Comparison of ENCODE assay signal across 1 cellular context in the genomic region with DNA sequence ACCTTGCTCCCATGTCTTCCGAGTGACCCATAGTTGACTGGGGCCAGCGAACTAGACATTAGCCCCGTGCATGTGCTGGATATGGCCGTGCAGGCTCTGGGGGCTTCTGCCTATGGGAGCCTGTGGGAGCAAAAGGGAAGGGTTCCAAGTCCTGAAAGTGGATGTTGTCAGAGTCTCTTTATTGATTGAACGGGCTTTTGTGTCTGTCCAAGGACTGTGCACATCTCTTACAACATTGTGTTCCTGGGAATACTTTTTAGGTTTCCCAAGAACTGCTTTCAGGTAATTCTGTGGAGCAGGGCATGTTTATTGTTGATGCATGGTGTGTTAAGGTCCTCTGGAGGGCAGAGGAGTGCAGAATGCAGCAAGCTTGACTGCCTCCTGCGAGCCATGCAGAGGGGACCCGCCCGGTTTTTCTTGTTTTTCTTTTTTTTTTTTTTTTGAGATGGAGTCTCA.
A peak's percentile ranks its signal among the peaks of the same experiment; 100 is the strongest.
TF ChIP-seq lines count a peak whose summit lies in the region.

No MANE protein-coding gene starts in this region.

TF ChIP-seq in HepG2, 621 proteins besides CTCF, POLR2A, EP300 and RAD21 (continued from another document):
- TF ChIP-seq, protein P1, sequence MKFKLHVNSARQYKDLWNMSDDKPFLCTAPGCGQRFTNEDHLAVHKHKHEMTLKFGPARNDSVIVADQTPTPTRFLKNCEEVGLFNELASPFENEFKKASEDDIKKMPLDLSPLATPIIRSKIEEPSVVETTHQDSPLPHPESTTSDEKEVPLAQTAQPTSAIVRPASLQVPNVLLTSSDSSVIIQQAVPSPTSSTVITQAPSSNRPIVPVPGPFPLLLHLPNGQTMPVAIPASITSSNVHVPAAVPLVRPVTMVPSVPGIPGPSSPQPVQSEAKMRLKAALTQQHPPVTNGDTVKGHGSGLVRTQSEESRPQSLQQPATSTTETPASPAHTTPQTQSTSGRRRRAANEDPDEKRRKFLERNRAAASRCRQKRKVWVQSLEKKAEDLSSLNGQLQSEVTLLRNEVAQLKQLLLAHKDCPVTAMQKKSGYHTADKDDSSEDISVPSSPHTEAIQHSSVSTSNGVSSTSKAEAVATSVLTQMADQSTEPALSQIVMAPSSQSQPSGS (CRISPR knock-in tag; IDR thresholded peaks at IDR 0.05), result no peak
- TF ChIP-seq POLR2G (IDR thresholded peaks at IDR 0.05; ENCODE audit: low read depth, low read length) (no peak), ZNF607 (CRISPR knock-in tag; IDR thresholded peaks at IDR 0.05; ENCODE audit: borderline replicate concordance) (no peak), KLF13 (CRISPR knock-in tag; IDR thresholded peaks at IDR 0.05) (no peak), HHEX (CRISPR knock-in tag; IDR thresholded peaks at IDR 0.05) (peak; percentile 23; the same call in 1 of the 2 replicates), ZNF841 (CRISPR knock-in tag; IDR thresholded peaks at IDR 0.05; ENCODE audit: borderline replicate concordance) (no peak), ZFX (CRISPR knock-in tag; IDR thresholded peaks at IDR 0.05; ENCODE audit: low read depth) (no peak), ZNF274 (CRISPR knock-in tag; IDR thresholded peaks at IDR 0.05) (no peak), ZNF614 (CRISPR knock-in tag; IDR thresholded peaks at IDR 0.05; ENCODE audit: borderline replicate concordance) (no peak), MTF1 (CRISPR knock-in tag; IDR thresholded peaks at IDR 0.05) (no peak), REL (CRISPR knock-in tag; conservative IDR thresholded peaks at IDR 0.05) (no peak), ELF1 (CRISPR knock-in tag; IDR thresholded peaks at IDR 0.05) (no peak), HDAC1 (CRISPR knock-in tag; IDR thresholded peaks at IDR 0.05) (0 out of 2 replicates have a peak, but pooled peaks have one; percentile 18), CEBPG (CRISPR knock-in tag; IDR thresholded peaks at IDR 0.05) (peak; percentile 36), ZNF644 (CRISPR knock-in tag; IDR thresholded peaks at IDR 0.05; ENCODE audit: low read depth) (no peak), MATR3 (CRISPR knock-in tag; IDR thresholded peaks at IDR 0.05) (no peak), FOSL1 (CRISPR knock-in tag; IDR thresholded peaks at IDR 0.05; ENCODE audit: borderline replicate concordance) (no peak), SP2 (CRISPR knock-in tag; IDR thresholded peaks at IDR 0.05) (no peak), GTF3A (CRISPR knock-in tag; conservative IDR thresholded peaks at IDR 0.05) (no peak), FLYWCH1 (CRISPR knock-in tag; IDR thresholded peaks at IDR 0.05) (no peak), CREM (IDR thresholded peaks at IDR 0.05) (peak; percentile 57; the same call in 1 of the 2 replicates), CREM (CRISPR knock-in tag; IDR thresholded peaks at IDR 0.05) (no peak), ETV6 (CRISPR knock-in tag; conservative IDR thresholded peaks at IDR 0.05) (no peak), ZNF781 (CRISPR knock-in tag; IDR thresholded peaks at IDR 0.05; ENCODE audit: borderline replicate concordance, not compliant biosample characterization) (no peak), TMF1 (CRISPR knock-in tag; IDR thresholded peaks at IDR 0.05; ENCODE audit: low read depth) (no peak), ZNF138 (CRISPR knock-in tag; IDR thresholded peaks at IDR 0.05; ENCODE audit: low read depth) (no peak), ZNF292 (CRISPR knock-in tag; IDR thresholded peaks at IDR 0.05; ENCODE audit: borderline replicate concordance, low read depth) (no peak), PAF1 (CRISPR knock-in tag; IDR thresholded peaks at IDR 0.05) (no peak), ZNF570 (CRISPR knock-in tag; IDR thresholded peaks at IDR 0.05; ENCODE audit: borderline replicate concordance) (no peak)
- TF ChIP-seq, protein P2, sequence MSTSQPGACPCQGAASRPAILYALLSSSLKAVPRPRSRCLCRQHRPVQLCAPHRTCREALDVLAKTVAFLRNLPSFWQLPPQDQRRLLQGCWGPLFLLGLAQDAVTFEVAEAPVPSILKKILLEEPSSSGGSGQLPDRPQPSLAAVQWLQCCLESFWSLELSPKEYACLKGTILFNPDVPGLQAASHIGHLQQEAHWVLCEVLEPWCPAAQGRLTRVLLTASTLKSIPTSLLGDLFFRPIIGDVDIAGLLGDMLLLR (CRISPR knock-in tag; IDR thresholded peaks at IDR 0.05), result no peak
- TF ChIP-seq, protein P3, sequence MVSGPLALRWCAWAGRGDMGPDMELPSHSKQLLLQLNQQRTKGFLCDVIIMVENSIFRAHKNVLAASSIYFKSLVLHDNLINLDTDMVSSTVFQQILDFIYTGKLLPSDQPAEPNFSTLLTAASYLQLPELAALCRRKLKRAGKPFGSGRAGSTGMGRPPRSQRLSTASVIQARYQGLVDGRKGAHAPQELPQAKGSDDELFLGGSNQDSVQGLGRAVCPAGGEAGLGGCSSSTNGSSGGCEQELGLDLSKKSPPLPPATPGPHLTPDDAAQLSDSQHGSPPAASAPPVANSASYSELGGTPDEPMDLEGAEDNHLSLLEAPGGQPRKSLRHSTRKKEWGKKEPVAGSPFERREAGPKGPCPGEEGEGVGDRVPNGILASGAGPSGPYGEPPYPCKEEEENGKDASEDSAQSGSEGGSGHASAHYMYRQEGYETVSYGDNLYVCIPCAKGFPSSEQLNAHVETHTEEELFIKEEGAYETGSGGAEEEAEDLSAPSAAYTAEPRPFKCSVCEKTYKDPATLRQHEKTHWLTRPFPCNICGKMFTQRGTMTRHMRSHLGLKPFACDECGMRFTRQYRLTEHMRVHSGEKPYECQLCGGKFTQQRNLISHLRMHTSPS (CRISPR knock-in tag; IDR thresholded peaks at IDR 0.05; ENCODE audit: low read depth), result no peak
- TF ChIP-seq, protein P4, sequence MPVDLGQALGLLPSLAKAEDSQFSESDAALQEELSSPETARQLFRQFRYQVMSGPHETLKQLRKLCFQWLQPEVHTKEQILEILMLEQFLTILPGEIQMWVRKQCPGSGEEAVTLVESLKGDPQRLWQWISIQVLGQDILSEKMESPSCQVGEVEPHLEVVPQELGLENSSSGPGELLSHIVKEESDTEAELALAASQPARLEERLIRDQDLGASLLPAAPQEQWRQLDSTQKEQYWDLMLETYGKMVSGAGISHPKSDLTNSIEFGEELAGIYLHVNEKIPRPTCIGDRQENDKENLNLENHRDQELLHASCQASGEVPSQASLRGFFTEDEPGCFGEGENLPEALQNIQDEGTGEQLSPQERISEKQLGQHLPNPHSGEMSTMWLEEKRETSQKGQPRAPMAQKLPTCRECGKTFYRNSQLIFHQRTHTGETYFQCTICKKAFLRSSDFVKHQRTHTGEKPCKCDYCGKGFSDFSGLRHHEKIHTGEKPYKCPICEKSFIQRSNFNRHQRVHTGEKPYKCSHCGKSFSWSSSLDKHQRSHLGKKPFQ (CRISPR knock-in tag; IDR thresholded peaks at IDR 0.05; ENCODE audit: insufficient replicate concordance), result no peak
- TF ChIP-seq, protein P5, sequence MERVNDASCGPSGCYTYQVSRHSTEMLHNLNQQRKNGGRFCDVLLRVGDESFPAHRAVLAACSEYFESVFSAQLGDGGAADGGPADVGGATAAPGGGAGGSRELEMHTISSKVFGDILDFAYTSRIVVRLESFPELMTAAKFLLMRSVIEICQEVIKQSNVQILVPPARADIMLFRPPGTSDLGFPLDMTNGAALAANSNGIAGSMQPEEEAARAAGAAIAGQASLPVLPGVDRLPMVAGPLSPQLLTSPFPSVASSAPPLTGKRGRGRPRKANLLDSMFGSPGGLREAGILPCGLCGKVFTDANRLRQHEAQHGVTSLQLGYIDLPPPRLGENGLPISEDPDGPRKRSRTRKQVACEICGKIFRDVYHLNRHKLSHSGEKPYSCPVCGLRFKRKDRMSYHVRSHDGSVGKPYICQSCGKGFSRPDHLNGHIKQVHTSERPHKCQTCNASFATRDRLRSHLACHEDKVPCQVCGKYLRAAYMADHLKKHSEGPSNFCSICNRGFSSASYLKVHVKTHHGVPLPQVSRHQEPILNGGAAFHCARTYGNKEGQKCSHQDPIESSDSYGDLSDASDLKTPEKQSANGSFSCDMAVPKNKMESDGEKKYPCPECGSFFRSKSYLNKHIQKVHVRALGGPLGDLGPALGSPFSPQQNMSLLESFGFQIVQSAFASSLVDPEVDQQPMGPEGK (CRISPR knock-in tag; IDR thresholded peaks at IDR 0.05), result peak; percentile 56; the same call in 1 of the 2 replicates
- TF ChIP-seq, protein P6, sequence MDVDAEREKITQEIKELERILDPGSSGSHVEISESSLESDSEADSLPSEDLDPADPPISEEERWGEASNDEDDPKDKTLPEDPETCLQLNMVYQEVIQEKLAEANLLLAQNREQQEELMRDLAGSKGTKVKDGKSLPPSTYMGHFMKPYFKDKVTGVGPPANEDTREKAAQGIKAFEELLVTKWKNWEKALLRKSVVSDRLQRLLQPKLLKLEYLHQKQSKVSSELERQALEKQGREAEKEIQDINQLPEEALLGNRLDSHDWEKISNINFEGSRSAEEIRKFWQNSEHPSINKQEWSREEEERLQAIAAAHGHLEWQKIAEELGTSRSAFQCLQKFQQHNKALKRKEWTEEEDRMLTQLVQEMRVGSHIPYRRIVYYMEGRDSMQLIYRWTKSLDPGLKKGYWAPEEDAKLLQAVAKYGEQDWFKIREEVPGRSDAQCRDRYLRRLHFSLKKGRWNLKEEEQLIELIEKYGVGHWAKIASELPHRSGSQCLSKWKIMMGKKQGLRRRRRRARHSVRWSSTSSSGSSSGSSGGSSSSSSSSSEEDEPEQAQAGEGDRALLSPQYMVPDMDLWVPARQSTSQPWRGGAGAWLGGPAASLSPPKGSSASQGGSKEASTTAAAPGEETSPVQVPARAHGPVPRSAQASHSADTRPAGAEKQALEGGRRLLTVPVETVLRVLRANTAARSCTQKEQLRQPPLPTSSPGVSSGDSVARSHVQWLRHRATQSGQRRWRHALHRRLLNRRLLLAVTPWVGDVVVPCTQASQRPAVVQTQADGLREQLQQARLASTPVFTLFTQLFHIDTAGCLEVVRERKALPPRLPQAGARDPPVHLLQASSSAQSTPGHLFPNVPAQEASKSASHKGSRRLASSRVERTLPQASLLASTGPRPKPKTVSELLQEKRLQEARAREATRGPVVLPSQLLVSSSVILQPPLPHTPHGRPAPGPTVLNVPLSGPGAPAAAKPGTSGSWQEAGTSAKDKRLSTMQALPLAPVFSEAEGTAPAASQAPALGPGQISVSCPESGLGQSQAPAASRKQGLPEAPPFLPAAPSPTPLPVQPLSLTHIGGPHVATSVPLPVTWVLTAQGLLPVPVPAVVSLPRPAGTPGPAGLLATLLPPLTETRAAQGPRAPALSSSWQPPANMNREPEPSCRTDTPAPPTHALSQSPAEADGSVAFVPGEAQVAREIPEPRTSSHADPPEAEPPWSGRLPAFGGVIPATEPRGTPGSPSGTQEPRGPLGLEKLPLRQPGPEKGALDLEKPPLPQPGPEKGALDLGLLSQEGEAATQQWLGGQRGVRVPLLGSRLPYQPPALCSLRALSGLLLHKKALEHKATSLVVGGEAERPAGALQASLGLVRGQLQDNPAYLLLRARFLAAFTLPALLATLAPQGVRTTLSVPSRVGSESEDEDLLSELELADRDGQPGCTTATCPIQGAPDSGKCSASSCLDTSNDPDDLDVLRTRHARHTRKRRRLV (CRISPR knock-in tag; IDR thresholded peaks at IDR 0.05), result no peak
- TF ChIP-seq, protein P7, sequence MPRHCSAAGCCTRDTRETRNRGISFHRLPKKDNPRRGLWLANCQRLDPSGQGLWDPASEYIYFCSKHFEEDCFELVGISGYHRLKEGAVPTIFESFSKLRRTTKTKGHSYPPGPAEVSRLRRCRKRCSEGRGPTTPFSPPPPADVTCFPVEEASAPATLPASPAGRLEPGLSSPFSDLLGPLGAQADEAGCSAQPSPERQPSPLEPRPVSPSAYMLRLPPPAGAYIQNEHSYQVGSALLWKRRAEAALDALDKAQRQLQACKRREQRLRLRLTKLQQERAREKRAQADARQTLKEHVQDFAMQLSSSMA (CRISPR knock-in tag; IDR thresholded peaks at IDR 0.05), result no peak
- TF ChIP-seq, protein P8, sequence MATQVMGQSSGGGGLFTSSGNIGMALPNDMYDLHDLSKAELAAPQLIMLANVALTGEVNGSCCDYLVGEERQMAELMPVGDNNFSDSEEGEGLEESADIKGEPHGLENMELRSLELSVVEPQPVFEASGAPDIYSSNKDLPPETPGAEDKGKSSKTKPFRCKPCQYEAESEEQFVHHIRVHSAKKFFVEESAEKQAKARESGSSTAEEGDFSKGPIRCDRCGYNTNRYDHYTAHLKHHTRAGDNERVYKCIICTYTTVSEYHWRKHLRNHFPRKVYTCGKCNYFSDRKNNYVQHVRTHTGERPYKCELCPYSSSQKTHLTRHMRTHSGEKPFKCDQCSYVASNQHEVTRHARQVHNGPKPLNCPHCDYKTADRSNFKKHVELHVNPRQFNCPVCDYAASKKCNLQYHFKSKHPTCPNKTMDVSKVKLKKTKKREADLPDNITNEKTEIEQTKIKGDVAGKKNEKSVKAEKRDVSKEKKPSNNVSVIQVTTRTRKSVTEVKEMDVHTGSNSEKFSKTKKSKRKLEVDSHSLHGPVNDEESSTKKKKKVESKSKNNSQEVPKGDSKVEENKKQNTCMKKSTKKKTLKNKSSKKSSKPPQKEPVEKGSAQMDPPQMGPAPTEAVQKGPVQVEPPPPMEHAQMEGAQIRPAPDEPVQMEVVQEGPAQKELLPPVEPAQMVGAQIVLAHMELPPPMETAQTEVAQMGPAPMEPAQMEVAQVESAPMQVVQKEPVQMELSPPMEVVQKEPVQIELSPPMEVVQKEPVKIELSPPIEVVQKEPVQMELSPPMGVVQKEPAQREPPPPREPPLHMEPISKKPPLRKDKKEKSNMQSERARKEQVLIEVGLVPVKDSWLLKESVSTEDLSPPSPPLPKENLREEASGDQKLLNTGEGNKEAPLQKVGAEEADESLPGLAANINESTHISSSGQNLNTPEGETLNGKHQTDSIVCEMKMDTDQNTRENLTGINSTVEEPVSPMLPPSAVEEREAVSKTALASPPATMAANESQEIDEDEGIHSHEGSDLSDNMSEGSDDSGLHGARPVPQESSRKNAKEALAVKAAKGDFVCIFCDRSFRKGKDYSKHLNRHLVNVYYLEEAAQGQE (IDR thresholded peaks at IDR 0.05; ENCODE audit: borderline replicate concordance in 1 of 2, low read depth in 1 of 2, low read length in 2 of 2), result peak in 1 of 2 experiments; percentile 65; a peak in 1 of 4 replicates
